In the genomic region with DNA sequence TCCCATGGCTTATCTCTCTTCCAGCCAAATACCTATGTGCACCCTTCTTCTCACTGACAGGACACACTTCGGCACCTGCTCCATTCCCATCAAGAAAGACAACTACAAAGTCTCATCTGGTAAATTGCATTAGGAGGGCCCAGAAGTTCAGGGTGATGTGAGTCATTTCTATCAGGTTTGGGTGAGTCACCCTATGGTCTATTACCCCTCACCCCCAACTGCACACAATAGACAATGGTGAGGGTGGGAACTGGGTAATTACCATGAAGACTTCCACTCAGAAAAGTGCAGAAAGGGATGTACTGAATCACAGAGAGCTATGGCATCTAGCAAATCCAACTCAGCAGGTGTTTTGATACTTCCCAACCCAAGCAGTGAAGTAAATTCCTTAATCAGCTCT, we compare ENCODE assay signal across 19 cellular contexts. TPM values are rescaled to one million over a fixed set of nuclear protein-coding genes. Genes with fewer than 3 reads are reported as not detected.
DNase-seq lines count a peak whose midpoint lies in the region; ATAC-seq, FAIRE-seq and TF ChIP-seq lines count a peak whose summit lies in the region.
"Had no signal": no experiment of that assay in that cellular context is flagged by ENCODE, and none has a peak within 500 bp of the region (broad histone marks: within the 10 kb centered on the region; RNA-seq: fewer than 3 reads in every experiment).

No MANE protein-coding gene starts in this region.

- TF ChIP-seq CTCF in GM12865 (IDR thresholded peaks at IDR 0.05; ENCODE audit: insufficient read depth, low read depth, low read length, missing control alignments) (no peak), GM12878 (IDR thresholded peaks at IDR 0.05 in 2 of 3, conservative IDR thresholded peaks at IDR 0.05 in 1 of 3; ENCODE audit: control insufficient read depth in 2 of 3, extremely low read depth in 1 of 3, insufficient read depth in 1 of 3, low read depth in 3 of 3, low read length in 3 of 3) (no peak)

- H3K4me1 ChIP-seq in GM12878 (ENCODE audit: control insufficient read depth, insufficient read depth, low read length), result no peaks in the 10 kb centered on the region
- H3K4me1 ChIP-seq: BE2C, parathyroid adenoma had no signal

- no peaks in the 10 kb centered on the region for H3K9me3 ChIP-seq in GM12878 (replicated peaks; ENCODE audit: control insufficient read depth, insufficient read depth, low read length)
- H3K9me3 ChIP-seq: BE2C, tibial nerve had no signal

- no peak overlapping the region for H3K4me2 ChIP-seq in GM12878 (ENCODE audit: control insufficient read depth, insufficient read depth)

- POLR2A ChIA-PET in GM12878 (lab: Charles Lee), result no interaction called here

- in situ Hi-C loops in GM12878 (cut with MboI), result no loop called here

- CTCF ChIA-PET in GM12878 (lab: Yijun Ruan, JAX), result no interaction called here

- 6% methylated on average over 1 of the region's 1 CpG for WGBS in GM12878 (ENCODE audit: insufficient coverage, insufficient replicate concordance, low lambda C conversion rate, missing lambda C conversion rate)

- H2AFZ ChIP-seq in GM12878 (ENCODE audit: control insufficient read depth, low read depth, low read length), result no peak overlapping the region
- H2AFZ ChIP-seq: parathyroid adenoma had no signal

- H3K4me3 ChIP-seq in GM12865 (ENCODE audit: low read depth, low read length) (no peak overlapping the region), GM12878 (no peak overlapping the region)
- H3K4me3 ChIP-seq: tibial nerve had no signal

- no peak for FAIRE-seq in GM12878 (lab: Jason Lieb, UNC)
- FAIRE-seq: colon had no signal

- BruUV-seq in GM12878 (replicated peaks; lab: Mats Ljungman, UMichigan), result no TSS peak

- no peak overlapping the region for H3K27ac ChIP-seq in GM12878 (ENCODE audit: control insufficient read depth, insufficient read depth)
- H3K27ac ChIP-seq: epithelial cell of prostate, parathyroid adenoma, tibial nerve had no signal

- ATAC-seq in GM19025 (IDR thresholded peaks at IDR 0.05; ENCODE audit: low read depth, unreplicated experiment), result peak; percentile 56
- ATAC-seq in HG03139 (IDR thresholded peaks at IDR 0.05; ENCODE audit: unreplicated experiment), result peak; percentile 62
- ATAC-seq in GM12878, result peak; percentile 82
- ATAC-seq: left lobe of liver had no signal

- H3K9ac ChIP-seq in GM12878 (ENCODE audit: control insufficient read depth, insufficient read depth, low read length), result no peak overlapping the region
- H3K9ac ChIP-seq: parathyroid adenoma had no signal

- no peak for TF ChIP-seq EP300 in GM12878 (IDR thresholded peaks at IDR 0.05; ENCODE audit: borderline replicate concordance in 1 of 2, control insufficient read depth in 1 of 2, low read depth in 2 of 2, low read length in 2 of 2)

- H4K20me1 ChIP-seq in GM12878 (ENCODE audit: control insufficient read depth, insufficient read depth), result no peaks in the 10 kb centered on the region

- RAD21 ChIA-PET in GM12878 (lab: Charles Lee; ENCODE audit: unreplicated experiment), result no interaction called here

- DNase-seq in GM12865 (ENCODE audit: low read depth) (peak; percentile 18), GM12878 (ENCODE audit: low read depth, low spot score) (no peak), NAMALWA (ENCODE audit: low spot score) (no peak), NCI-H345 (lab: John Stamatoyannopoulos, UW) (no peak), NCI-H748 treated with DMSO at 0.1 percent for 48 hours (lab: John Stamatoyannopoulos, UW) (no peak)
- no peak for DNase-seq in stimulated activated CD4-positive, alpha-beta T cell treated with anti-CD3 and anti-CD28 coated beads, Interleukin-4, amount 100 ng/mL, for 4 hours
- DNase-seq: BE2C, NCI-H187 treated with DMSO at 0.1 percent for 48 hours, NCI-H774 had no signal

- intact Hi-C loops in GM12878 (cut with micrococcal nuclease; ENCODE audit: unreplicated experiment), result no loop called here

- no peak for TF ChIP-seq RAD21 in GM12878 (IDR thresholded peaks at IDR 0.05; ENCODE audit: insufficient read depth, low read depth, low read length)

- no peak for TF ChIP-seq POLR2A in GM12878 (IDR thresholded peaks at IDR 0.05; ENCODE audit: low read depth, low read length)

- no peaks in the 10 kb centered on the region for H3K79me2 ChIP-seq in GM12878 (ENCODE audit: control insufficient read depth, insufficient read depth, low read length)
- H3K79me2 ChIP-seq: parathyroid adenoma had no signal

- H3K27me3 ChIP-seq in GM12878 (replicated peaks in 1 of 2; ENCODE audit: control insufficient read depth in 2 of 2, insufficient read depth in 2 of 2, low read length in 1 of 2), result peaks cover 0 to 4% of the 10 kb centered on the region in 2 experiments; a peak in 1 of 4 replicates
- H3K27me3 ChIP-seq: BE2C, tibial nerve had no signal

- SMC1A ChIA-PET in GM12878 (lab: Charles Lee; ENCODE audit: uncharacterized antibody, unreplicated experiment), result interaction anchor here (0.6 kb wide), 1 partner anchor 17 kb away, joined by 3 read pairs; no protein-coding TSS in a partner anchor

- H3K36me3 ChIP-seq in GM12878 (ENCODE audit: control insufficient read depth in 2 of 2, insufficient read depth in 2 of 2, low read length in 1 of 2), result no peaks in the 10 kb centered on the region
- H3K36me3 ChIP-seq: BE2C, tibial nerve had no signal

TF ChIP-seq in GM12878, 131 proteins besides CTCF, POLR2A, EP300 and RAD21 (continues in another document):
- TF ChIP-seq GABPA (IDR thresholded peaks at IDR 0.05; ENCODE audit: low read depth), result no peak
- TF ChIP-seq, protein P1, sequence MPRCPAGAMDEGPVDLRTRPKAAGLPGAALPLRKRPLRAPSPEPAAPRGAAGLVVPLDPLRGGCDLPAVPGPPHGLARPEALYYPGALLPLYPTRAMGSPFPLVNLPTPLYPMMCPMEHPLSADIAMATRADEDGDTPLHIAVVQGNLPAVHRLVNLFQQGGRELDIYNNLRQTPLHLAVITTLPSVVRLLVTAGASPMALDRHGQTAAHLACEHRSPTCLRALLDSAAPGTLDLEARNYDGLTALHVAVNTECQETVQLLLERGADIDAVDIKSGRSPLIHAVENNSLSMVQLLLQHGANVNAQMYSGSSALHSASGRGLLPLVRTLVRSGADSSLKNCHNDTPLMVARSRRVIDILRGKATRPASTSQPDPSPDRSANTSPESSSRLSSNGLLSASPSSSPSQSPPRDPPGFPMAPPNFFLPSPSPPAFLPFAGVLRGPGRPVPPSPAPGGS (IDR thresholded peaks at IDR 0.05; ENCODE audit: borderline replicate concordance, insufficient read depth, low read depth, low read length, poor library complexity, severe bottlenecking), result no peak
- TF ChIP-seq SMC3 (IDR thresholded peaks at IDR 0.05; ENCODE audit: borderline replicate concordance, low read length), result no peak
- TF ChIP-seq, protein P2, sequence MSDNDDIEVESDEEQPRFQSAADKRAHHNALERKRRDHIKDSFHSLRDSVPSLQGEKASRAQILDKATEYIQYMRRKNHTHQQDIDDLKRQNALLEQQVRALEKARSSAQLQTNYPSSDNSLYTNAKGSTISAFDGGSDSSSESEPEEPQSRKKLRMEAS (IDR thresholded peaks at IDR 0.05; ENCODE audit: low read depth, low read length), result no peak
- TF ChIP-seq, protein P3, sequence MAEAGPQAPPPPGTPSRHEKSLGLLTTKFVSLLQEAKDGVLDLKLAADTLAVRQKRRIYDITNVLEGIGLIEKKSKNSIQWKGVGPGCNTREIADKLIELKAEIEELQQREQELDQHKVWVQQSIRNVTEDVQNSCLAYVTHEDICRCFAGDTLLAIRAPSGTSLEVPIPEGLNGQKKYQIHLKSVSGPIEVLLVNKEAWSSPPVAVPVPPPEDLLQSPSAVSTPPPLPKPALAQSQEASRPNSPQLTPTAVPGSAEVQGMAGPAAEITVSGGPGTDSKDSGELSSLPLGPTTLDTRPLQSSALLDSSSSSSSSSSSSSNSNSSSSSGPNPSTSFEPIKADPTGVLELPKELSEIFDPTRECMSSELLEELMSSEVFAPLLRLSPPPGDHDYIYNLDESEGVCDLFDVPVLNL (IDR thresholded peaks at IDR 0.05; ENCODE audit: low read depth, low read length), result no peak

RNA-seq across cellular contexts. Expression of a gene that starts 54.8 kb away (rescaled TPM):
- not detected in 2 replicates for total RNA-seq in GM12878 (2013; cell fraction: nucleolus; rRNA removed)
- total RNA-seq in GM12878 (2014; rRNA removed), result not detected in 2 replicates
- not detected in 2 replicates for total RNA-seq in GM12878 (2014; rRNA removed; fragmentation: Illumina TruSeq; extraction: Trizol)
- total RNA-seq in GM12878 (2021), result not detected in 2 replicates
- polyA plus RNA-seq in GM12878 (2011; ENCODE audit: low read depth), result not detected
- polyA plus RNA-seq in GM12878 (2011; rRNA removed), result not detected in 2 replicates
- not detected in 2 replicates for polyA plus RNA-seq in GM12878 (2011; cell fraction: cytosol; rRNA removed)
- not detected in 2 replicates for polyA plus RNA-seq in GM12878 (2011; cell fraction: nucleus; rRNA removed)
- not detected in 2 replicates for polyA plus RNA-seq in GM12878 (2012)
- polyA plus RNA-seq in GM12878 (2014; fragmentation: Illumina TruSeq; extraction: Trizol), result not detected in 2 replicates
- not detected for polyA plus RNA-seq in GM12878 (2014; fragmentation: Nextera tagmentation; extraction: Ambion mirVana)
- polyA plus RNA-seq in GM12878 (2014; rRNA removed), result not detected in 2 replicates
- polyA plus RNA-seq in GM12878 (2016; fragmentation: Nextera tagmentation; extraction: Ambion mirVana), result not detected
- not detected in 2 replicates for polyA minus RNA-seq in GM12878 (2011; rRNA and poly(A)+ RNA removed)
- not detected in 2 replicates for polyA minus RNA-seq in GM12878 (2011; cell fraction: cytosol; rRNA and poly(A)+ RNA removed)
- not detected in 2 replicates for polyA minus RNA-seq in GM12878 (2011; cell fraction: nucleus; rRNA and poly(A)+ RNA removed)
- total RNA-seq: left lobe of liver; LHCN-M2; RPMI7951; T-helper 1 cell treated with Interleukin-12 subunit alpha and Interleukin-12 subunit beta and Interleukin-4 antibody, amounts not matched to agents 30 ng/mL and 1 ng/mL, for 36 hours; tibial nerve had no signal
